ENCODE assay signal across 22 cellular contexts in the genomic region with DNA sequence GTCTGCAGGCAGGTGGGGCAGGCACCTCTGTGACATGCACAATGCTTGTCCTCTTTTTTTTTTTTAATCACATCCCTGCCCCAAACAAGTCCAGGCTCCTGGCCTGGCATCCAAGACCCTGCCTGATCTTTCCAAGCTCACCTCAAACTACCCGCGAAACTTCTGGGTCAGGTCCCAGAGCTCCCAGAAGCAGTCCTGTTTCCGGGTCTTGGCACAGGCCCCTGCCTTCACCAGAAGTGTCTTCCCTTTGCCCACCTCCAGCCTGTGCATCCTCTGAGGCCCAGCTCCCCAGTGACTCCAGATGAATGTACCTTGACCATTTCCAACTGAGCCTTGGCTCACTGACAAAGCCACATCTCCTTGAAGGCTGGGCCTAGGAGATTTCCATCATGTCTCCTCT. TPM values are rescaled to one million over a fixed set of nuclear protein-coding genes. Genes with fewer than 3 reads are reported as not detected.
"Had no signal": no experiment of that assay in that cellular context is flagged by ENCODE, and none has a peak within 500 bp of the region (broad histone marks: within the 10 kb centered on the region; RNA-seq: fewer than 3 reads in every experiment).

No MANE protein-coding gene starts in this region.

- ATAC-seq: heart left ventricle; naive thymus-derived CD4-positive, alpha-beta T cell had no signal

- H3K4me1 ChIP-seq: uterus had no signal

- H3K4me3 ChIP-seq: heart left ventricle, ovary, uterus had no signal

- H3K27me3 ChIP-seq: neutrophil, ovary, uterus had no signal

- H3K36me3 ChIP-seq: heart left ventricle, neutrophil, ovary, uterus had no signal

- H3K36me3 Mint-ChIP-seq: naive thymus-derived CD4-positive, alpha-beta T cell; type B pancreatic cell had no signal

- H3K4me3 Mint-ChIP-seq: naive thymus-derived CD4-positive, alpha-beta T cell; nephron progenitor cell; type B pancreatic cell had no signal

- DNase-seq: effector memory CD4-positive, alpha-beta T cell; heart left ventricle; hippocampal formation; kidney glomerular epithelial cell; mammary epithelial cell; naive thymus-derived CD4-positive, alpha-beta T cell; nephron progenitor cell; ovary; right cardiac atrium; small intestine; stimulated activated CD4-positive, alpha-beta T cell treated with anti-CD3 and anti-CD28 coated beads, Interleukin-2, amount 100 ng/mL, for 48 hours; stimulated activated naive CD4-positive, alpha-beta T cell treated with Interleukin-2 at 50 U/mL for 16 hours; uterus had no signal

- H3K9me3 ChIP-seq: heart left ventricle, neutrophil, ovary, uterus had no signal

- H3K9me3 Mint-ChIP-seq: naive thymus-derived CD4-positive, alpha-beta T cell; nephron progenitor cell; type B pancreatic cell had no signal

- H3K27ac ChIP-seq: heart left ventricle, neutrophil, ovary, uterus had no signal

- FAIRE-seq: endometrium, frontal cortex, small intestine had no signal

- H3K27ac Mint-ChIP-seq: naive thymus-derived CD4-positive, alpha-beta T cell; nephron progenitor cell; progenitor cell of endocrine pancreas; type B pancreatic cell had no signal

RNA-seq across cellular contexts. Expression of a gene that starts 23.0 kb away (rescaled TPM):
- total RNA-seq: fibroblast of lung; frontal cortex; glomerular endothelial cell; mesenteric fat pad; mononuclear cell; naive thymus-derived CD4-positive, alpha-beta T cell; progenitor cell of endocrine pancreas; uterus had no signal
- polyA plus RNA-seq: fibroblast of lung; naive thymus-derived CD4-positive, alpha-beta T cell had no signal
